Comparison of ENCODE assay signal across 8 cellular contexts in the genomic region with DNA sequence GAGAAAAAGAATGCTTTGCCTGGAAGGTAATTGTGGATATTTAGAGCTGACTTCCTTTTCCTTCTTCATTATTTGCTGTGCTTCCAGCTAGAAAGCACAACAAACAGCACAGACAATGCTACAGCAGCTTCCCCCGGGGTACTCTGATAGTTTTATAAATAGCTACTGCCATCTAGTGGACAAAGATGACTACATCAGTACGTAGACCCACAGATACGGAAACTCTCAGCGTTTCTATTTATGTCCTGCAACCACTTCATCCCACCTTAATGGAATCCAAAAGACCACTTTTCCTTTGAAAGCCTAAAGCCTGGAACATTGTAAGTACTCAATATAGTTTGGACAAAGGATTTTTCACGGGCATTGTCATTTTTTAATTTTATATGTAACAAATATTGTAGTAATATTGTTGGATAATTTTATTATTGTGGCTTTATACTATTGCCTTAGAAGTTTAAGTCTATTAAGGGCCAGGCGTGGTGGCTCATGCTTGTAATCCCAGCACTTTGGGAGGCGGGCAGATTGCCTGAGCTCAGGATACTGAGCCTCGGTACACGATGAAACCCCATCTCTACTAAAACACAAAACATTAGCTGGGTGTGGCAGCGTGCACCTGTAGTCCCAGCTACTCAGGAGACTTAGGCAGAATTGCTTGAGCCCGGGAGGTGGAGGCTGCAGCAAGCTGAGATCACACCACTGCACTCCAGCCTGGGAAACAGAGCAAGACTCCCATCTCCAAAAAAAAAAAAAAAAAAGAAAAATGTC. TPM values are rescaled to one million over a fixed set of nuclear protein-coding genes. Genes with fewer than 3 reads are reported as not detected.
DNase-seq lines count a peak whose midpoint lies in the region; ATAC-seq, FAIRE-seq and TF ChIP-seq lines count a peak whose summit lies in the region.

No MANE protein-coding gene starts in this region.

- H3K36me3 ChIP-seq in DND-41 (ENCODE audit: insufficient read depth, low read length) (peaks cover 59% of the 10 kb centered on the region), trophoblast cell (ENCODE audit: control insufficient read depth in 1 of 2, insufficient read depth in 2 of 2, low read length in 2 of 2) (peaks cover 12 to 48% of the 10 kb centered on the region in 2 experiments)

- H2BK5ac ChIP-seq in trophoblast cell (ENCODE audit: low read depth, low read length, poor library complexity), result no peak overlapping the region

- WGBS in trophoblast cell (ENCODE audit: extremely low coverage, insufficient coverage, insufficient read length), result no CpG with 5 or more reads among the region's 11 CpGs

- H3K4me1 Mint-ChIP-seq in activated CD8-positive, alpha-beta T cell treated with anti-CD3 and anti-CD28 coated beads for 36 hours (ENCODE audit: low read depth), result peaks cover 39% of the 10 kb centered on the region

- peak overlapping the region; percentile 12 for H3K4me3 Mint-ChIP-seq in activated CD8-positive, alpha-beta T cell treated with anti-CD3 and anti-CD28 coated beads for 36 hours

- H3K36me3 Mint-ChIP-seq in activated CD8-positive, alpha-beta T cell treated with anti-CD3 and anti-CD28 coated beads for 36 hours (ENCODE audit: low read depth), result peaks cover 44% of the 10 kb centered on the region

- no peak overlapping the region for H2BK12ac ChIP-seq in trophoblast cell (ENCODE audit: low read length)

- H3K4me2 ChIP-seq in DND-41 (ENCODE audit: insufficient read depth, low read length) (no peak overlapping the region), trophoblast cell (ENCODE audit: low read length) (no peak overlapping the region)

- no peak for FAIRE-seq in frontal cortex (lab: Jason Lieb, UNC)

- H4K8ac ChIP-seq in trophoblast cell (ENCODE audit: low read depth, low read length), result no peak overlapping the region

- H4K20me1 ChIP-seq in DND-41 (ENCODE audit: insufficient read depth, low read length), result peaks cover 43% of the 10 kb centered on the region

- peak; percentile 82 for ATAC-seq in DND-41 (ENCODE audit: insufficient read depth, low read depth)
- peak; percentile 65 for ATAC-seq in GM19463 (IDR thresholded peaks at IDR 0.05; ENCODE audit: unreplicated experiment)
- peak; percentile 72 for ATAC-seq in HG03521 (IDR thresholded peaks at IDR 0.05; ENCODE audit: unreplicated experiment)
- ATAC-seq in activated CD8-positive, alpha-beta T cell treated with anti-CD3 and anti-CD28 coated beads for 36 hours, result peak; percentile 73

- TF ChIP-seq CTCF in DND-41 (IDR thresholded peaks at IDR 0.05; ENCODE audit: borderline replicate concordance, extremely low read depth, low read length, poor library complexity, severe bottlenecking), result peak; percentile 83
- TF ChIP-seq CTCF in activated CD8-positive, alpha-beta T cell treated with anti-CD3 and anti-CD28 coated beads for 36 hours (IDR thresholded peaks at IDR 0.05), result peak; percentile 83

- no peaks in the 10 kb centered on the region for H3K27me3 ChIP-seq in DND-41 (ENCODE audit: insufficient read depth, low read length, poor library complexity)
- no peaks in the 10 kb centered on the region for H3K27me3 ChIP-seq in trophoblast cell (ENCODE audit: insufficient read depth, low read length)

- no peak overlapping the region for H3K23ac ChIP-seq in trophoblast cell (ENCODE audit: low read length)

- intact Hi-C loops in activated CD8-positive, alpha-beta T cell treated with anti-CD3 and anti-CD28 coated beads for 36 hours (cut with micrococcal nuclease), result loop anchor here (10.0 kb wide), 1 partner anchor 330 kb away; no protein-coding TSS in a partner anchor

- H3K4me1 ChIP-seq in DND-41 (ENCODE audit: insufficient read depth, low read length), result peaks cover 27% of the 10 kb centered on the region
- peaks cover under 1 to 3% of the 10 kb centered on the region in 2 experiments for H3K4me1 ChIP-seq in trophoblast cell (ENCODE audit: control insufficient read depth in 1 of 2, insufficient read depth in 2 of 2, low read length in 2 of 2)

- no peak overlapping the region for H3K14ac ChIP-seq in trophoblast cell (ENCODE audit: low read length)

- H2AFZ ChIP-seq in DND-41 (ENCODE audit: low read depth, low read length) (no peak overlapping the region), trophoblast cell (ENCODE audit: insufficient read depth, low read length, poor library complexity) (no peak overlapping the region)

- no peaks in the 10 kb centered on the region for H3K27me3 Mint-ChIP-seq in activated CD8-positive, alpha-beta T cell treated with anti-CD3 and anti-CD28 coated beads for 36 hours

- DNase-seq in DND-41 (peak; percentile 49), NCI-H460 (ENCODE audit: extremely low read depth, low read depth) (peak; percentile 72), frontal cortex (ENCODE audit: low spot score in 2 of 2) (peak; percentile 35 to 50), trophoblast cell (peak; percentile 22 to 92), activated gamma-delta T cell treated with Interleukin-2 at 50 U/mL for 16 hours (no peak)
- DNase-seq in activated CD8-positive, alpha-beta T cell treated with anti-CD3 and anti-CD28 coated beads for 36 hours, result peak; percentile 39

- no peak overlapping the region for H2AK5ac ChIP-seq in trophoblast cell (ENCODE audit: low read length)

- H3K27ac ChIP-seq in DND-41 (ENCODE audit: low read length), result no peak overlapping the region
- H3K27ac ChIP-seq in trophoblast cell (ENCODE audit: low read depth, low read length), result no peak overlapping the region

- H3K79me1 ChIP-seq in trophoblast cell (ENCODE audit: low read length), result no peaks in the 10 kb centered on the region

- H3K79me2 ChIP-seq in DND-41 (ENCODE audit: insufficient read depth, low read length), result peaks cover 33% of the 10 kb centered on the region
- H3K79me2 ChIP-seq in trophoblast cell (ENCODE audit: control insufficient read depth, insufficient read depth, low read length, poor library complexity), result no peaks in the 10 kb centered on the region

- CTCF ChIA-PET in activated CD8-positive, alpha-beta T cell treated with anti-CD3 and anti-CD28 coated beads for 36 hours (lab: Charles Lee), result interaction anchor here (0.6 to 6.0 kb wide), 37 partner anchors 9 to 475 kb away, joined by 3 to 50 read pairs (median 5); a partner anchor contains a TSS

- H3K9ac ChIP-seq in DND-41 (ENCODE audit: low read depth, low read length), result no peak overlapping the region
- H3K9ac ChIP-seq in trophoblast cell (ENCODE audit: low read length), result no peak overlapping the region

- peak overlapping the region; percentile 99 for H3K27ac Mint-ChIP-seq in activated CD8-positive, alpha-beta T cell treated with anti-CD3 and anti-CD28 coated beads for 36 hours

- no peak overlapping the region for H3K4ac ChIP-seq in trophoblast cell (ENCODE audit: low read depth, low read length)

- H3K18ac ChIP-seq in trophoblast cell (ENCODE audit: low read length), result no peak overlapping the region

- H3K9me3 ChIP-seq in DND-41 (ENCODE audit: insufficient read depth, low read length, severe bottlenecking) (no peaks in the 10 kb centered on the region), trophoblast cell (ENCODE audit: insufficient read depth, low read depth, low read length) (no peaks in the 10 kb centered on the region)

- POLR2A ChIA-PET in activated CD8-positive, alpha-beta T cell treated with anti-CD3 and anti-CD28 coated beads for 36 hours (lab: Charles Lee), result interaction anchor here (0.6 to 10.8 kb wide), 26 partner anchors 10 to 280 kb away, joined by 3 to 178 read pairs (median 4); a partner anchor contains a TSS

- H4K91ac ChIP-seq in trophoblast cell (ENCODE audit: low read depth, low read length), result no peak overlapping the region

- H2BK120ac ChIP-seq in trophoblast cell (ENCODE audit: insufficient read depth, low read length, poor library complexity), result no peak overlapping the region

- no peak overlapping the region for H4K12ac ChIP-seq in trophoblast cell (ENCODE audit: low read depth, low read length)

- no peaks in the 10 kb centered on the region for H3K9me3 Mint-ChIP-seq in activated CD8-positive, alpha-beta T cell treated with anti-CD3 and anti-CD28 coated beads for 36 hours

- H3K4me3 ChIP-seq in DND-41 (ENCODE audit: low read depth in 1 of 2, low read length in 2 of 2), result no peak overlapping the region
- no peak overlapping the region for H3K4me3 ChIP-seq in trophoblast cell (ENCODE audit: low read depth, low read length)

RNA-seq across cellular contexts. Expression of a gene that starts 7.5 kb away (rescaled TPM):
- 1,170 and 1,176 TPM in 2 replicates for total RNA-seq in NCI-H460 (2014; rRNA removed; shearing (Covaris generic))
- 1,029 and 1,131 TPM in 2 replicates for polyA plus RNA-seq in NCI-H460 (2014; cell fraction: nucleus; rRNA removed)
- 1,000 to 10,000 TPM; 2,808 to 2,816 TPM for total RNA-seq in activated CD8-positive, alpha-beta T cell treated with anti-CD3 and anti-CD28 coated beads for 36 hours
- 3,900 TPM for total RNA-seq in frontal cortex
- 930 and 947 TPM in 2 replicates for polyA plus RNA-seq in trophoblast cell (2013)
